ENCODE assay signal across 16 cellular contexts in genomic region chr2:29072971-29073725, GRCh38. TPM values are rescaled to one million over a fixed set of nuclear protein-coding genes. Genes with fewer than 3 reads are reported as not detected.
DNase-seq lines count a peak whose midpoint lies in the region; ATAC-seq and TF ChIP-seq lines count a peak whose summit lies in the region.
"Had no signal": no experiment of that assay in that cellular context is flagged by ENCODE, and none has a peak within 500 bp of the region (broad histone marks: within the 10 kb centered on the region; RNA-seq: fewer than 3 reads in every experiment).

No MANE protein-coding gene starts in this region.

- DNase-seq in NCI-H524 (lab: John Stamatoyannopoulos, UW) = peak; percentile 27 to 65
- no peak for DNase-seq in NCI-H524 treated with DMSO at 0.1 percent for 48 hours (lab: John Stamatoyannopoulos, UW)
- no peak for DNase-seq in right atrium auricular region (ENCODE audit: low spot score)
- no peak for DNase-seq in cardiac septum (ENCODE audit: low spot score)
- DNase-seq in WERI-Rb-1 = no peak
- peak; percentile 43 to 55 for DNase-seq in thyroid gland
- no peak for DNase-seq in WTC11 (ENCODE audit: low spot score)
- DNase-seq: CD4-positive, CD25-positive, alpha-beta regulatory T cell; DMS53; H7 had no signal

- CTCF ChIA-PET in WTC11 (lab: Charles Lee) = no interaction called here

- H3K27ac Mint-ChIP-seq in WTC11 = no peak overlapping the region
- H3K27ac Mint-ChIP-seq: CD4-positive, CD25-positive, alpha-beta regulatory T cell; GM23338 had no signal

- H3K4me1 Mint-ChIP-seq in WTC11 = no peaks in the 10 kb centered on the region; the same call in 1 of the 2 replicates
- H3K4me1 Mint-ChIP-seq: CD4-positive, CD25-positive, alpha-beta regulatory T cell had no signal

- ATAC-seq in GM21529 (IDR thresholded peaks at IDR 0.05; ENCODE audit: unreplicated experiment) (no peak), WTC11 (no peak)
- ATAC-seq: GM23338 had no signal

- 57 to 62% methylated on average over 9 of the region's 12 CpGs for WGBS in thyroid gland, 2 donors

- no peaks in the 10 kb centered on the region for H3K36me3 Mint-ChIP-seq in WTC11
- H3K36me3 Mint-ChIP-seq: CD4-positive, CD25-positive, alpha-beta regulatory T cell had no signal

- intact Hi-C loops in cardiac septum (cut with DNase I) (no loop called here), thyroid gland (cut with DNase I) (no loop called here)

- no peak for TF ChIP-seq POLR2A in thyroid gland (IDR thresholded peaks at IDR 0.05)

- POLR2A ChIA-PET in WTC11 (lab: Charles Lee) = no interaction called here

- H3K4me1 ChIP-seq in right atrium auricular region (peaks cover 0 to 10% of the 10 kb centered on the region in 2 donors), thyroid gland (no peaks in the 10 kb centered on the region)

- no peaks in the 10 kb centered on the region for H3K9me3 ChIP-seq in right atrium auricular region
- peaks cover 40% of the 10 kb centered on the region for H3K9me3 ChIP-seq in WERI-Rb-1 (ENCODE audit: severe bottlenecking)
- H3K9me3 ChIP-seq in thyroid gland = no peaks in the 10 kb centered on the region

- H3K27ac ChIP-seq in right atrium auricular region (peak overlapping the region; percentile 64 to 83), WERI-Rb-1 (peak overlapping the region; percentile 5), thyroid gland (no peak overlapping the region)
- H3K27ac ChIP-seq: 22Rv1 had no signal

- H3K27me3 ChIP-seq in right atrium auricular region = no peaks in the 10 kb centered on the region
- H3K27me3 ChIP-seq in WERI-Rb-1 (ENCODE audit: insufficient read depth, low read depth, severe bottlenecking) = no peaks in the 10 kb centered on the region
- no peaks in the 10 kb centered on the region for H3K27me3 ChIP-seq in thyroid gland

- peaks cover 6% of the 10 kb centered on the region; the same call in 1 of the 2 replicates for H3K9me3 Mint-ChIP-seq in WTC11
- H3K9me3 Mint-ChIP-seq: GM23338 had no signal

- H3K4me3 ChIP-seq in right atrium auricular region (no peak overlapping the region), WERI-Rb-1 (ENCODE audit: low read depth, low read length) (no peak overlapping the region), thyroid gland (replicated peaks in 1 of 3) (no peak overlapping the region)
- H3K4me3 ChIP-seq: GM12878, GM23338 had no signal

- H3K27me3 Mint-ChIP-seq in WTC11 (ENCODE audit: low read depth) = no peaks in the 10 kb centered on the region
- H3K27me3 Mint-ChIP-seq: CD4-positive, CD25-positive, alpha-beta regulatory T cell had no signal

- no peak overlapping the region for H3K4me3 Mint-ChIP-seq in WTC11
- H3K4me3 Mint-ChIP-seq: CD4-positive, CD25-positive, alpha-beta regulatory T cell; GM23338 had no signal

- TF ChIP-seq CTCF in right atrium auricular region (IDR thresholded peaks at IDR 0.05) (no peak), WERI-Rb-1 (IDR thresholded peaks at IDR 0.05; ENCODE audit: low read depth, low read length) (no peak), thyroid gland (IDR thresholded peaks at IDR 0.05) (no peak), WTC11 (IDR thresholded peaks at IDR 0.05) (no peak)

- H3K36me3 ChIP-seq in right atrium auricular region (no peaks in the 10 kb centered on the region), WERI-Rb-1 (no peaks in the 10 kb centered on the region), thyroid gland (no peaks in the 10 kb centered on the region)

TF ChIP-seq in WTC11, 78 proteins besides CTCF, POLR2A, EP300 and RAD21 (continues in another document):
- TF ChIP-seq ATF2 (CRISPR knock-in tag; IDR thresholded peaks at IDR 0.05; ENCODE audit: borderline replicate concordance, low read depth) = no peak
- no peak for TF ChIP-seq TEAD4 (CRISPR knock-in tag; IDR thresholded peaks at IDR 0.05)
- no peak for TF ChIP-seq ERG (CRISPR knock-in tag; IDR thresholded peaks at IDR 0.05)
- no peak for TF ChIP-seq ZNF671 (CRISPR knock-in tag; IDR thresholded peaks at IDR 0.05)
- TF ChIP-seq SMAD4 (CRISPR knock-in tag; IDR thresholded peaks at IDR 0.05) = no peak
- TF ChIP-seq MXD4 (CRISPR knock-in tag; IDR thresholded peaks at IDR 0.05; ENCODE audit: borderline replicate concordance) = no peak
- no peak for TF ChIP-seq ATF3 (CRISPR knock-in tag; conservative IDR thresholded peaks at IDR 0.05)
- TF ChIP-seq ZBTB21 (CRISPR knock-in tag; IDR thresholded peaks at IDR 0.05; ENCODE audit: borderline replicate concordance) = no peak
- no peak for TF ChIP-seq RORB (CRISPR knock-in tag; IDR thresholded peaks at IDR 0.05)
- TF ChIP-seq FOXK1 (CRISPR knock-in tag; IDR thresholded peaks at IDR 0.05) = no peak
- no peak for TF ChIP-seq GTF2I (CRISPR knock-in tag; conservative IDR thresholded peaks at IDR 0.05)
- TF ChIP-seq GABPB1 (CRISPR knock-in tag; IDR thresholded peaks at IDR 0.05) = no peak
- no peak for TF ChIP-seq NR2C2 (CRISPR knock-in tag; IDR thresholded peaks at IDR 0.05)
- TF ChIP-seq AFF4 (CRISPR knock-in tag; IDR thresholded peaks at IDR 0.05; ENCODE audit: borderline replicate concordance) = no peak
- TF ChIP-seq NFE2L1 (CRISPR knock-in tag; IDR thresholded peaks at IDR 0.05) = no peak

RNA-seq across cellular contexts. Expression of gene PCARE, which starts 1.2 kb away (rescaled TPM):
- 1 to 10 TPM in 1 of 2 donors, under 1 TPM in 1; 0.79 to 2.2 TPM for total RNA-seq in right atrium auricular region
- total RNA-seq in cardiac septum = 0.11 TPM
- total RNA-seq in thyroid gland = under 1 TPM in 1 of 4 donors, not detected in 3; 0.11 TPM
- total RNA-seq in WTC11 (2021) = not detected in 3 replicates
- total RNA-seq: A673; CD4-positive, CD25-positive, alpha-beta regulatory T cell; G401; GM23338; H7 had no signal

RNA-seq across cellular contexts. Expression of gene CLIP4, which starts 42.1 kb away (rescaled TPM):
- total RNA-seq in right atrium auricular region = 10 to 100 TPM; 66.5 to 71.0 TPM
- total RNA-seq in cardiac septum = 33.0 TPM
- total RNA-seq in thyroid gland = 100 to 1,000 TPM; 148 to 398 (median 222) TPM
- total RNA-seq in WTC11 (2021) = 0.21 to 0.62 TPM (median 0.39 TPM) in 3 replicates

Comparison
In these comparisons a context has a peak if more than half of its experiments do, and no peak if none do; other contexts are left out.
1. DNase-seq: peak in NCI-H524 (2 of 2) and thyroid gland (2 of 2); none in NCI-H524 treated with DMSO at 0.1 percent for 48 hours (single experiment), right atrium auricular region (single experiment), cardiac septum (single experiment), WERI-Rb-1 (single experiment) and WTC11 (single experiment).
2. H3K27ac ChIP-seq: peak in right atrium auricular region (2 of 2) and WERI-Rb-1 (single experiment); none in thyroid gland (0 of 3).
3. RNA of gene CLIP4, which starts 42.1 kb away (total RNA-seq): 148 to 398 TPM in thyroid gland, 66.5 to 71.0 TPM in right atrium auricular region and 33.0 TPM in cardiac septum (single experiment); 0.21 to 0.62 TPM in WTC11; every median in the first group is over 10 times any median in the second.